In genomic region chr15:88900982-88901418, GRCh38 we compare ENCODE assay signal across 20 cellular contexts. TPM values are rescaled to one million over a fixed set of nuclear protein-coding genes. Genes with fewer than 3 reads are reported as not detected.
DNase-seq lines count a peak whose midpoint lies in the region; ATAC-seq and TF ChIP-seq lines count a peak whose summit lies in the region.
"Had no signal": no experiment of that assay in that cellular context is flagged by ENCODE, and none has a peak within 500 bp of the region (broad histone marks: within the 10 kb centered on the region; RNA-seq: fewer than 3 reads in every experiment).

No MANE protein-coding gene starts in this region.

- DNase-seq in activated T-cell treated with anti-CD3 and anti-CD28 coated beads, Interleukin-2, amount 50 U/mL, for 72 hours: no peak
- no peak for DNase-seq in activated T-cell treated with anti-CD3 and anti-CD28 coated beads, Interleukin-2, amount 50 U/mL, for 1 hour
- no peak for DNase-seq in activated naive CD8-positive, alpha-beta T cell treated with anti-CD3 and anti-CD28 coated beads, Interleukin-2, amount 50 U/mL, for 24 hours
- no peak for DNase-seq in type B pancreatic cell (ENCODE audit: extremely low spot score, unreplicated experiment)
- DNase-seq in NCI-H1105 (lab: John Stamatoyannopoulos, UW): no peak
- no peak for DNase-seq in dedifferentiated amniotic fluid mesenchymal stem cell (ENCODE audit: extremely low spot score)
- DNase-seq in H4 (ENCODE audit: low spot score): no peak
- DNase-seq: activated naive CD4-positive, alpha-beta T cell treated with anti-CD3 and anti-CD28 coated beads for 36 hours; activated T-cell treated with anti-CD3 and anti-CD28 coated beads, Interleukin-2, amount 50 U/mL, for 24 hours; BE2C; colonic mucosa; MG63; NCI-H146; NCI-H748 treated with DMSO at 0.1 percent for 48 hours; nucleus accumbens; SIG-M5; uterus had no signal

- peaks cover 41% of the 10 kb centered on the region for H3K4me1 ChIP-seq in mesodermal cell (ENCODE audit: control insufficient read depth, insufficient read depth, low read length, poor library complexity, severe bottlenecking)

- no peaks in the 10 kb centered on the region for H3K9me3 Mint-ChIP-seq in activated T-cell treated with anti-CD3 and anti-CD28 coated beads, Interleukin-2, amount 50 U/mL, for 72 hours
- no peaks in the 10 kb centered on the region for H3K9me3 Mint-ChIP-seq in activated naive CD8-positive, alpha-beta T cell treated with anti-CD3 and anti-CD28 coated beads, Interleukin-2, amount 50 U/mL, for 24 hours
- H3K9me3 Mint-ChIP-seq in type B pancreatic cell: no peaks in the 10 kb centered on the region
- H3K9me3 Mint-ChIP-seq: activated naive CD4-positive, alpha-beta T cell treated with anti-CD3 and anti-CD28 coated beads for 36 hours; activated T-cell treated with anti-CD3 and anti-CD28 coated beads, Interleukin-2, amount 50 U/mL, for 24 hours; T-helper 1 cell treated with Interleukin-12 subunit alpha and Interleukin-12 subunit beta and Interleukin-4 antibody, amounts not matched to agents 30 μg/mL and 1 μg/mL, for 36 hours had no signal

- H3K27me3 Mint-ChIP-seq in activated T-cell treated with anti-CD3 and anti-CD28 coated beads, Interleukin-2, amount 50 U/mL, for 72 hours (ENCODE audit: low read depth): no peaks in the 10 kb centered on the region
- H3K27me3 Mint-ChIP-seq in activated naive CD8-positive, alpha-beta T cell treated with anti-CD3 and anti-CD28 coated beads, Interleukin-2, amount 50 U/mL, for 24 hours: no peaks in the 10 kb centered on the region
- H3K27me3 Mint-ChIP-seq in type B pancreatic cell: no peaks in the 10 kb centered on the region
- H3K27me3 Mint-ChIP-seq: activated T-cell treated with anti-CD3 and anti-CD28 coated beads, Interleukin-2, amount 50 U/mL, for 24 hours had no signal

- peaks cover 68% of the 10 kb centered on the region for H3K36me3 ChIP-seq in mesodermal cell (ENCODE audit: control insufficient read depth, insufficient read depth, low read length)
- H3K36me3 ChIP-seq: BE2C, colonic mucosa, MG63, uterus had no signal

- ATAC-seq in activated T-cell treated with anti-CD3 and anti-CD28 coated beads, Interleukin-2, amount 50 U/mL, for 72 hours (replicated peaks in 1 of 2): no peak
- ATAC-seq in activated naive CD8-positive, alpha-beta T cell treated with anti-CD3 and anti-CD28 coated beads, Interleukin-2, amount 50 U/mL, for 24 hours: no peak

- H3K9me3 ChIP-seq in mesodermal cell (ENCODE audit: control insufficient read depth, low read length): no peaks in the 10 kb centered on the region
- H3K9me3 ChIP-seq: BE2C, colonic mucosa, MG63, uterus had no signal

- TF ChIP-seq CTCF in type B pancreatic cell (conservative IDR thresholded peaks at IDR 0.05): no peak

- H3K4me3 Mint-ChIP-seq in activated T-cell treated with anti-CD3 and anti-CD28 coated beads, Interleukin-2, amount 50 U/mL, for 72 hours: no peak overlapping the region
- no peak overlapping the region for H3K4me3 Mint-ChIP-seq in activated naive CD8-positive, alpha-beta T cell treated with anti-CD3 and anti-CD28 coated beads, Interleukin-2, amount 50 U/mL, for 24 hours
- H3K4me3 Mint-ChIP-seq in type B pancreatic cell: no peak overlapping the region
- H3K4me3 Mint-ChIP-seq: activated naive CD4-positive, alpha-beta T cell treated with anti-CD3 and anti-CD28 coated beads for 36 hours; activated T-cell treated with anti-CD3 and anti-CD28 coated beads, Interleukin-2, amount 50 U/mL, for 24 hours; T-helper 1 cell treated with Interleukin-12 subunit alpha and Interleukin-12 subunit beta and Interleukin-4 antibody, amounts not matched to agents 30 μg/mL and 1 μg/mL, for 36 hours had no signal

- 97 to 100% methylated on average over 1 to 4 of the region's 5 CpGs for WGBS in mesodermal cell (ENCODE audit: insufficient coverage in 2 of 2), 2 experiments

- peak overlapping the region; percentile 1 for H3K27ac Mint-ChIP-seq in activated T-cell treated with anti-CD3 and anti-CD28 coated beads, Interleukin-2, amount 50 U/mL, for 72 hours
- H3K27ac Mint-ChIP-seq in activated naive CD8-positive, alpha-beta T cell treated with anti-CD3 and anti-CD28 coated beads, Interleukin-2, amount 50 U/mL, for 24 hours: peak overlapping the region; percentile 4
- peak overlapping the region; percentile 87 for H3K27ac Mint-ChIP-seq in type B pancreatic cell
- H3K27ac Mint-ChIP-seq: activated naive CD4-positive, alpha-beta T cell treated with anti-CD3 and anti-CD28 coated beads for 36 hours; activated T-cell treated with anti-CD3 and anti-CD28 coated beads, Interleukin-2, amount 50 U/mL, for 24 hours; T-helper 1 cell treated with Interleukin-12 subunit alpha and Interleukin-12 subunit beta and Interleukin-4 antibody, amounts not matched to agents 30 μg/mL and 1 μg/mL, for 36 hours had no signal

- H3K4me1 Mint-ChIP-seq in activated T-cell treated with anti-CD3 and anti-CD28 coated beads, Interleukin-2, amount 50 U/mL, for 72 hours (ENCODE audit: low read depth): peaks cover 50% of the 10 kb centered on the region
- peaks cover 35% of the 10 kb centered on the region for H3K4me1 Mint-ChIP-seq in activated naive CD8-positive, alpha-beta T cell treated with anti-CD3 and anti-CD28 coated beads, Interleukin-2, amount 50 U/mL, for 24 hours
- peaks cover 25% of the 10 kb centered on the region for H3K4me1 Mint-ChIP-seq in type B pancreatic cell (ENCODE audit: unreplicated experiment)

- no peaks in the 10 kb centered on the region for H3K36me3 Mint-ChIP-seq in activated T-cell treated with anti-CD3 and anti-CD28 coated beads, Interleukin-2, amount 50 U/mL, for 72 hours (ENCODE audit: insufficient read depth in 2 of 2)
- H3K36me3 Mint-ChIP-seq in activated naive CD8-positive, alpha-beta T cell treated with anti-CD3 and anti-CD28 coated beads, Interleukin-2, amount 50 U/mL, for 24 hours (ENCODE audit: low read depth): no peaks in the 10 kb centered on the region
- H3K36me3 Mint-ChIP-seq in type B pancreatic cell: no peaks in the 10 kb centered on the region

- peak overlapping the region; percentile 54 for H3K27ac ChIP-seq in mesodermal cell (ENCODE audit: low read depth, low read length, severe bottlenecking)
- H3K27ac ChIP-seq: colonic mucosa, uterus, VCaP had no signal

- no peak overlapping the region for H3K4me3 ChIP-seq in mesodermal cell (ENCODE audit: extremely low read depth, insufficient read depth, low read length, poor library complexity, severe bottlenecking)
- H3K4me3 ChIP-seq: colonic mucosa, MG63, uterus had no signal

RNA-seq across cellular contexts. Expression of gene HAPLN3, which starts 5.7 kb away (rescaled TPM):
- 100 to 1,000 TPM in 1 of 2 donors, 10 to 100 TPM in 1; 82.5 to 114 TPM for total RNA-seq in activated T-cell treated with anti-CD3 and anti-CD28 coated beads, Interleukin-2, amount 50 U/mL, for 72 hours
- 10.2 TPM for polyA plus RNA-seq in mesodermal cell (2013, experiment 1 of 2)
- polyA plus RNA-seq in mesodermal cell (2013, experiment 2 of 2): 10.7 TPM
- total RNA-seq in type B pancreatic cell (ENCODE audit: low replicate concordance): 3.2 and 10.4 TPM in 2 replicates
- 10.9 and 12.6 TPM in 2 replicates for total RNA-seq in H4 (2014; rRNA removed; shearing (Covaris generic))

RNA-seq across cellular contexts. Expression of gene MFGE8, which starts 12.2 kb away (rescaled TPM):
- 10 to 100 TPM; 21.7 to 27.7 TPM for total RNA-seq in activated T-cell treated with anti-CD3 and anti-CD28 coated beads, Interleukin-2, amount 50 U/mL, for 72 hours
- polyA plus RNA-seq in mesodermal cell (2013, experiment 1 of 2): 379 TPM
- polyA plus RNA-seq in mesodermal cell (2013, experiment 2 of 2): 378 TPM
- 82.0 and 162 TPM in 2 replicates for total RNA-seq in type B pancreatic cell (ENCODE audit: low replicate concordance)
- total RNA-seq in H4 (2014; rRNA removed; shearing (Covaris generic)): 30.5 and 40.0 TPM in 2 replicates

Comparison
In these comparisons a context has a peak if more than half of its experiments do, and no peak if none do; other contexts are left out.
1. H3K27ac Mint-ChIP-seq: peak in every context shown above with its lines; median percentile 87 in type B pancreatic cell; 4 in activated naive CD8-positive, alpha-beta T cell treated with anti-CD3 and anti-CD28 coated beads, Interleukin-2, amount 50 U/mL, for 24 hours; 1 in activated T-cell treated with anti-CD3 and anti-CD28 coated beads, Interleukin-2, amount 50 U/mL, for 72 hours.